In the genomic region with DNA sequence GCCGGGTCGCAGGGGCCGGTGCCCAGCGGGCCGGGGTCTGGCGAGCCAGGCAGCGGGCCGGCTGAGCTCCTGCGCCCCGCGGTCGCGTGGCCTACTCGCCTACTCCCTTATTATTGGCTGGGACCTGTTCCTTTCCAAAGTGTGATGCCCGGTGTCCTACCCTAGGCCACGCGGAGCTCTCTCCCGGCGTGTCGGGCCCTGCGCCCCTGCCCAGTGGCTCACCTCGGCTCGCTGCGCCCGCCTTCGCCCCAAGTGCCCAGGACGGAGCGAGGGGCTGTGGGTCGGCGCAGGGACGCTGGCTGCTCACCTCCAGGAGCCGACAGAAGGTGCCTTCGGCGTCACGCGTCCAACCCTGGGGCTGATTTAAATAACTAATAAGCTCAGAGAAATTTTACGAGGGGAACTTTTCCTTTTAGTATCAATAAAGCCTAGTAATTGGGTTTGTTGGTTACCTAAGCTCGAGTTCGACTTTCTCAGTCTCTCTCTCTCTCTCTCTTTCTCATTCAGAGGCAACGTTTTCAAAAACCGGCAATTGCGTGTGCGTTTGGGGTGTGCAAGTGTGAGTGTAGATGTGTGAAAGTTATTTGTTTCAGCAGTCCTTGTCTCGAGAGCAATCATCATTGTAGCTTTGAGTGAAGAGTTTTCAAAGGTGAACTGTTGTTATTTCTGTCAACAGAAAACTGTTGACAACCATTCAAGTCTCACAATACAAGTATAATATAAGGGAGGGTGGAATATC, we compare ENCODE assay signal across 11 cellular contexts. TPM values are rescaled to one million over a fixed set of nuclear protein-coding genes. Genes with fewer than 3 reads are reported as not detected.
DNase-seq lines count a peak whose midpoint lies in the region; ATAC-seq and TF ChIP-seq lines count a peak whose summit lies in the region.
"Had no signal": no experiment of that assay in that cellular context is flagged by ENCODE, and none has a peak within 500 bp of the region (broad histone marks: within the 10 kb centered on the region; RNA-seq: fewer than 3 reads in every experiment).

No MANE protein-coding gene starts in this region.

- H3K4me3 ChIP-seq in adipocyte (ENCODE audit: low read length) (peak overlapping the region; percentile 86), MM.1S (ENCODE audit: low read length) (no peak overlapping the region)

- H3K4me1 ChIP-seq in adipocyte (ENCODE audit: control insufficient read depth, insufficient read depth, low read length) (peaks cover 20% of the 10 kb centered on the region), MM.1S (ENCODE audit: low read length) (peaks cover 7% of the 10 kb centered on the region; the same call in 1 of the 2 replicates)

- intact Hi-C loops in left colon (cut with DNase I, micrococcal nuclease): no loop called here

- no peak overlapping the region for H3K4me2 ChIP-seq in MM.1S (ENCODE audit: low read depth, low read length)

- no peaks in the 10 kb centered on the region for H3F3A ChIP-seq in MM.1S (ENCODE audit: insufficient read depth, low read length)

- no peak for TF ChIP-seq CTCF in MM.1S (IDR thresholded peaks at IDR 0.05; ENCODE audit: low read length)

- H3K79me2 ChIP-seq in MM.1S (ENCODE audit: low read length): no peaks in the 10 kb centered on the region

- H2AFZ ChIP-seq in MM.1S (ENCODE audit: low read length): no peak overlapping the region

- peak; percentile 9 for ATAC-seq in left colon
- no peak for ATAC-seq in stimulated activated naive B cell treated with anti-CD40 and anti-IgM and Interleukin-4, amounts not matched to agents 10 μg/mL and 1 μg/mL and 100 μg/mL, for 72 hours (replicated peaks)
- ATAC-seq in GM21423 (IDR thresholded peaks at IDR 0.05; ENCODE audit: unreplicated experiment): no peak
- ATAC-seq in HG03460 (IDR thresholded peaks at IDR 0.05; ENCODE audit: unreplicated experiment): no peak

- DNase-seq in activated T-cell treated with anti-CD3 and anti-CD28 coated beads, Interleukin-2, amount 50 U/mL, for 1 hour: peak; percentile 18
- DNase-seq in activated T-cell treated with anti-CD3 and anti-CD28 coated beads, Interleukin-2, amount 50 U/mL, for 48 hours: no peak
- DNase-seq in adipocyte (ENCODE audit: low read depth) (peak; percentile 20), left colon (peak in 1 of 2 donors; percentile 65), MM.1S (no peak)
- no peak for DNase-seq in stimulated activated naive B cell treated with anti-CD40 and anti-IgM and Interleukin-4, amounts not matched to agents 10 μg/mL and 1 μg/mL and 100 μg/mL, for 72 hours
- DNase-seq: effector memory CD4-positive, alpha-beta T cell; NCI-H1694; T-helper 9 cell had no signal

- H3K36me3 ChIP-seq in adipocyte (ENCODE audit: control insufficient read depth, insufficient read depth, low read length, severe bottlenecking) (no peaks in the 10 kb centered on the region), MM.1S (replicated peaks; ENCODE audit: insufficient read depth, low read length) (no peaks in the 10 kb centered on the region)

- peaks cover 44% of the 10 kb centered on the region for H3K27me3 ChIP-seq in adipocyte (replicated peaks; ENCODE audit: control insufficient read depth, insufficient read depth, low read length)
- H3K27me3 ChIP-seq in MM.1S (replicated peaks; ENCODE audit: insufficient read depth, low read length): peaks cover 82% of the 10 kb centered on the region

- H3K4me3 Mint-ChIP-seq in stimulated activated naive B cell treated with anti-CD40 and anti-IgM and Interleukin-4, amounts not matched to agents 10 μg/mL and 1 μg/mL and 100 μg/mL, for 72 hours: peak overlapping the region in 1 of 2 donors; percentile 46

- no peaks in the 10 kb centered on the region for H4K20me1 ChIP-seq in MM.1S (ENCODE audit: insufficient read depth, low read length)

- H3K9ac ChIP-seq in adipocyte (ENCODE audit: low read length) (no peak overlapping the region), MM.1S (ENCODE audit: low read length) (no peak overlapping the region)

- peaks cover 11 to 34% of the 10 kb centered on the region in 2 donors for H3K4me1 Mint-ChIP-seq in stimulated activated naive B cell treated with anti-CD40 and anti-IgM and Interleukin-4, amounts not matched to agents 10 μg/mL and 1 μg/mL and 100 μg/mL, for 72 hours

- peaks cover 63 to 90% of the 10 kb centered on the region in 2 donors for H3K27me3 Mint-ChIP-seq in stimulated activated naive B cell treated with anti-CD40 and anti-IgM and Interleukin-4, amounts not matched to agents 10 μg/mL and 1 μg/mL and 100 μg/mL, for 72 hours

- H3K9me2 ChIP-seq in MM.1S (replicated peaks; ENCODE audit: insufficient read depth, low read length): no peaks in the 10 kb centered on the region

- peak overlapping the region; percentile 65 for H3K27ac Mint-ChIP-seq in stimulated activated naive B cell treated with anti-CD40 and anti-IgM and Interleukin-4, amounts not matched to agents 10 μg/mL and 1 μg/mL and 100 μg/mL, for 72 hours

- peaks cover 3 to 6% of the 10 kb centered on the region in 2 donors for H3K9me3 Mint-ChIP-seq in stimulated activated naive B cell treated with anti-CD40 and anti-IgM and Interleukin-4, amounts not matched to agents 10 μg/mL and 1 μg/mL and 100 μg/mL, for 72 hours

- no peaks in the 10 kb centered on the region for H3K9me3 ChIP-seq in adipocyte (ENCODE audit: control insufficient read depth, low read length)
- H3K9me3 ChIP-seq in MM.1S (replicated peaks; ENCODE audit: insufficient read depth, low read length): no peaks in the 10 kb centered on the region

- H3K36me3 Mint-ChIP-seq in stimulated activated naive B cell treated with anti-CD40 and anti-IgM and Interleukin-4, amounts not matched to agents 10 μg/mL and 1 μg/mL and 100 μg/mL, for 72 hours: peaks cover 3 to 5% of the 10 kb centered on the region in 2 donors

- no peak overlapping the region for H3K27ac ChIP-seq in MM.1S (ENCODE audit: low read length)

RNA-seq across cellular contexts. Expression of gene SATB2, which starts 7.0 kb away (rescaled TPM):
- total RNA-seq in left colon: 100 to 1,000 TPM; 219 to 240 TPM

Comparison
In these comparisons a context has a peak if more than half of its experiments do, and no peak if none do; other contexts are left out.
1. DNase-seq: peak in activated T-cell treated with anti-CD3 and anti-CD28 coated beads, Interleukin-2, amount 50 U/mL, for 1 hour (single experiment) and adipocyte (single experiment); none in activated T-cell treated with anti-CD3 and anti-CD28 coated beads, Interleukin-2, amount 50 U/mL, for 48 hours (0 of 2), stimulated activated naive B cell treated with anti-CD40 and anti-IgM and Interleukin-4, amounts not matched to agents 10 μg/mL and 1 μg/mL and 100 μg/mL, for 72 hours (single experiment) and MM.1S (single experiment).